2 cellular contexts compared by ENCODE assay signal in genomic region chr11:7522546-7522945, GRCh38.
TF ChIP-seq lines count a peak whose summit lies in the region.

No MANE protein-coding gene starts in this region.

TF ChIP-seq in liver, 16 proteins besides CTCF, POLR2A, EP300 and RAD21:
- no peak for TF ChIP-seq EGR1 (IDR thresholded peaks at IDR 0.05; ENCODE audit: low read depth in 2 of 2)
- TF ChIP-seq JUND (IDR thresholded peaks at IDR 0.05) = no peak
- TF ChIP-seq SP1 (IDR thresholded peaks at IDR 0.05) = no peak
- TF ChIP-seq YY1 (IDR thresholded peaks at IDR 0.05) = no peak
- TF ChIP-seq ATF3 (IDR thresholded peaks at IDR 0.05) = no peak
- TF ChIP-seq TAF1 (conservative IDR thresholded peaks at IDR 0.05) = no peak
- TF ChIP-seq MAX (IDR thresholded peaks at IDR 0.05) = no peak

TF ChIP-seq in HepG2, 621 proteins besides CTCF, POLR2A, EP300 and RAD21:
- TF ChIP-seq KIAA2018 (CRISPR knock-in tag; IDR thresholded peaks at IDR 0.05; ENCODE audit: borderline replicate concordance) = no peak
- TF ChIP-seq CEBPZ (IDR thresholded peaks at IDR 0.05; ENCODE audit: low read length) = no peak
- no peak for TF ChIP-seq MLX (CRISPR knock-in tag; IDR thresholded peaks at IDR 0.05)
- no peak for TF ChIP-seq RFXAP (CRISPR knock-in tag; IDR thresholded peaks at IDR 0.05; ENCODE audit: borderline replicate concordance)
- TF ChIP-seq FOSL2 (CRISPR knock-in tag; IDR thresholded peaks at IDR 0.05) = no peak
- TF ChIP-seq HOXD1 (CRISPR knock-in tag; IDR thresholded peaks at IDR 0.05) = no peak
- TF ChIP-seq ZFP36L1 (CRISPR knock-in tag; IDR thresholded peaks at IDR 0.05) = no peak
- TF ChIP-seq NR2F2 (IDR thresholded peaks at IDR 0.05; ENCODE audit: borderline replicate concordance, low read depth) = no peak
- no peak for TF ChIP-seq PAXIP1 (CRISPR knock-in tag; conservative IDR thresholded peaks at IDR 0.05)
- TF ChIP-seq PAF1 (CRISPR knock-in tag; IDR thresholded peaks at IDR 0.05) = no peak
